Comparison of ENCODE assay signal across 15 cellular contexts in the genomic region with DNA sequence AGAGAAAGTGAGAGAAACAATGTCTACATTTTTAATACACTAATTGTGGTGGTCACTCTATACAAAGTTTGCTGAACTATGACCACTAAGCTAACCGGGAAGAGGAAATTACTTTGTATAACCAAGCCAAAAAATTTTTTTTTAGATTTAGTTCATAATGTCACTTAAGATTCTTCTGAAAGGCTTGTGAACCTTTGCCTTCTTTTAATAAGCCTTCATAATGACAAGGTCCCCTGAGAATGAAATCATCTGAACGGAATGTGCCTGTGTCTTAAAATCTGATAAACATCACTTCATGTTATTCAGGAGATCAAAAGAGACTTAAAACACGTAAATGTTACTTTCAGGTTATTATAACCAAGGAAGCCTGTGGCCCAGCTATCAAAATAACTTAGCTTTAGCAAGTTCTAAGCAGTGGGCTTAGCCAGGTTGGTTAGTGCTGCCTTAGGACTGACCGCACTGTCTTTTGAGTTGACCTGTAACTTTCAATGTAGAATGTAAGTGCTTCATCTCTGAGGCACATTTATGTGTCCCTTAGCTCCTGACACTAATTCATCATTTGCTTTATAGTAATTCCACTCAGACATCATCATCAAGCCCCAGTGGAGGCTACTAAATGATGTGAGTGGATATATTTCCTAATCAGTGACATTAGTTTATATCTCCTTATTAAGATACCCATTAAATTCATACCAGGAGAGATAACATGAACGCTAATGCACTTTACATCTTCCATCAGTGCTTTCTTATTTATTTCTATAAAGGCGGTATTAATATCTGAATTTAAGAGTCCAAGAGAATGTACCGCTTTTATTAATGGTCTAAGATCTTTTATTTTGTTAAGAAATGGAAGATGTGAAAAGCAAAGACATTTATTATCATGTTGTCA.
DNase-seq lines count a peak whose midpoint lies in the region; ATAC-seq, FAIRE-seq and TF ChIP-seq lines count a peak whose summit lies in the region.
"Had no signal": no experiment of that assay in that cellular context is flagged by ENCODE, and none has a peak within 500 bp of the region (broad histone marks: within the 10 kb centered on the region; RNA-seq: fewer than 3 reads in every experiment).

No MANE protein-coding gene starts in this region.

- H3F3A ChIP-seq in MM.1S (ENCODE audit: insufficient read depth, low read length), result no peaks in the 10 kb centered on the region

- H3K4me1 ChIP-seq in adrenal gland (replicated peaks in 1 of 2) (peaks cover 32 to 35% of the 10 kb centered on the region in 2 donors), cardiac muscle cell (ENCODE audit: low read depth) (peaks cover 22% of the 10 kb centered on the region), MM.1S (ENCODE audit: low read length) (no peaks in the 10 kb centered on the region), pancreas (no peaks in the 10 kb centered on the region)
- H3K4me1 ChIP-seq: Peyer's patch had no signal

- no peak for ATAC-seq in pancreas

- no peaks in the 10 kb centered on the region for H3K27me3 ChIP-seq in adrenal gland
- H3K27me3 ChIP-seq in cardiac muscle cell, result no peaks in the 10 kb centered on the region
- no peaks in the 10 kb centered on the region for H3K27me3 ChIP-seq in MM.1S (replicated peaks; ENCODE audit: insufficient read depth, low read length)
- H3K27me3 ChIP-seq in pancreas, result no peaks in the 10 kb centered on the region
- H3K27me3 ChIP-seq: Peyer's patch had no signal

- H2AFZ ChIP-seq in MM.1S (ENCODE audit: low read length), result no peak overlapping the region

- H3K27ac Mint-ChIP-seq in progenitor cell of endocrine pancreas, result no peak overlapping the region

- H3K4me3 ChIP-seq in adrenal gland (no peak overlapping the region), cardiac muscle cell (no peak overlapping the region), retinal pigment epithelial cell (ENCODE audit: low read length) (no peak overlapping the region), MM.1S (ENCODE audit: low read length) (no peak overlapping the region), pancreas (no peak overlapping the region)
- H3K4me3 ChIP-seq: Peyer's patch had no signal

- no peaks in the 10 kb centered on the region for H3K9me3 Mint-ChIP-seq in progenitor cell of endocrine pancreas (ENCODE audit: low read depth)
- H3K9me3 Mint-ChIP-seq: neural crest cell had no signal

- no peaks in the 10 kb centered on the region for H3K36me3 ChIP-seq in adrenal gland (replicated peaks in 1 of 2)
- no peaks in the 10 kb centered on the region for H3K36me3 ChIP-seq in cardiac muscle cell
- no peaks in the 10 kb centered on the region for H3K36me3 ChIP-seq in MM.1S (replicated peaks; ENCODE audit: insufficient read depth, low read length)
- no peaks in the 10 kb centered on the region for H3K36me3 ChIP-seq in pancreas

- peak overlapping the region; percentile 14 to 84 (median 45) for H3K27ac ChIP-seq in adrenal gland
- H3K27ac ChIP-seq in cardiac muscle cell, result peak overlapping the region; percentile 39
- no peak overlapping the region for H3K27ac ChIP-seq in MM.1S (ENCODE audit: low read length)
- H3K27ac ChIP-seq in pancreas, result no peak overlapping the region

- no peaks in the 10 kb centered on the region for H4K20me1 ChIP-seq in MM.1S (ENCODE audit: insufficient read depth, low read length)

- H3K79me2 ChIP-seq in MM.1S (ENCODE audit: low read length), result no peaks in the 10 kb centered on the region

- H3K4me2 ChIP-seq in MM.1S (ENCODE audit: low read depth, low read length), result no peak overlapping the region

- no peaks in the 10 kb centered on the region for H3K27me3 Mint-ChIP-seq in progenitor cell of endocrine pancreas

- no peak overlapping the region for H3K4me3 Mint-ChIP-seq in progenitor cell of endocrine pancreas (ENCODE audit: low read depth)
- H3K4me3 Mint-ChIP-seq: neural crest cell had no signal

- TF ChIP-seq POLR2A in GM12892 (IDR thresholded peaks at IDR 0.05; ENCODE audit: low read depth, low read length) (no peak), adrenal gland (IDR thresholded peaks at IDR 0.05) (no peak)

- H3K4me1 Mint-ChIP-seq in progenitor cell of endocrine pancreas (ENCODE audit: low read depth), result peaks cover 2% of the 10 kb centered on the region

- TF ChIP-seq CTCF in adrenal gland (IDR thresholded peaks at IDR 0.05), result no peak
- TF ChIP-seq CTCF in cardiac muscle cell (IDR thresholded peaks at IDR 0.05; ENCODE audit: low read depth, low read length), result no peak
- TF ChIP-seq CTCF in retinal pigment epithelial cell (conservative IDR thresholded peaks at IDR 0.05; ENCODE audit: low read depth, low read length), result no peak
- TF ChIP-seq CTCF in MM.1S (IDR thresholded peaks at IDR 0.05; ENCODE audit: low read length), result no peak
- no peak for TF ChIP-seq CTCF in progenitor cell of endocrine pancreas (IDR thresholded peaks at IDR 0.05; ENCODE audit: unreplicated experiment)
- TF ChIP-seq CTCF in pancreas (IDR thresholded peaks at IDR 0.05), result no peak

- 59 to 64% (median 61%) methylated on average over 7 of the region's 7 CpGs for WGBS in adrenal gland, 4 donors
- 77 to 83% methylated on average over 7 of the region's 7 CpGs for WGBS in pancreas, 2 donors

- intact Hi-C loops in adrenal gland (cut with DNase I), result no loop called here
- intact Hi-C loops in pancreas (cut with DNase I), result no loop called here

- H3K9me3 ChIP-seq in adrenal gland (replicated peaks in 1 of 3), result no peaks in the 10 kb centered on the region
- no peaks in the 10 kb centered on the region for H3K9me3 ChIP-seq in cardiac muscle cell (ENCODE audit: low read depth)
- no peaks in the 10 kb centered on the region for H3K9me3 ChIP-seq in MM.1S (replicated peaks; ENCODE audit: insufficient read depth, low read length)
- H3K9me3 ChIP-seq in pancreas, result no peaks in the 10 kb centered on the region
- H3K9me3 ChIP-seq: Peyer's patch had no signal

- H3K9me2 ChIP-seq in MM.1S (replicated peaks; ENCODE audit: insufficient read depth, low read length), result no peaks in the 10 kb centered on the region

- DNase-seq in GM12892 (ENCODE audit: insufficient read length), result no peak
- DNase-seq in adrenal gland, result no peak
- DNase-seq in cardiac muscle cell (ENCODE audit: low read depth in 1 of 2, low spot score in 1 of 2), result no peak
- peak; percentile 91 for DNase-seq in retinal pigment epithelial cell (ENCODE audit: low read depth)
- DNase-seq in MM.1S, result no peak
- no peak for DNase-seq in progenitor cell of endocrine pancreas (ENCODE audit: low spot score, unreplicated experiment)
- no peak for DNase-seq in NCI-H1436 treated with DMSO at 0.1 percent for 48 hours (lab: John Stamatoyannopoulos, UW)
- no peak for DNase-seq in pancreas
- DNase-seq: activated gamma-delta T cell, DMS79, foreskin melanocyte, kidney, NCI-H1105, Peyer's patch had no signal

- peaks cover 4% of the 10 kb centered on the region for H3K36me3 Mint-ChIP-seq in progenitor cell of endocrine pancreas (ENCODE audit: insufficient read depth)

- FAIRE-seq in GM12892 (lab: Jason Lieb, UNC) (peak; percentile 73), pancreas (lab: Jason Lieb, UNC) (no peak)
- FAIRE-seq: kidney had no signal

- no peak overlapping the region for H3K9ac ChIP-seq in MM.1S (ENCODE audit: low read length)

Comparison
In these comparisons a context has a peak if more than half of its experiments do, and no peak if none do; other contexts are left out.
1. H3K27ac ChIP-seq: peak in adrenal gland (5 of 5) and cardiac muscle cell (single experiment); none in MM.1S (single experiment) and pancreas (0 of 4).